ENCODE assay signal across 17 cellular contexts in genomic region chr22:47620391-47620790, GRCh38.
"Had no signal": no experiment of that assay in that cellular context is flagged by ENCODE, and none has a peak within 500 bp of the region (broad histone marks: within the 10 kb centered on the region; RNA-seq: fewer than 3 reads in every experiment).

No MANE protein-coding gene starts in this region.

- H3K36me3 Mint-ChIP-seq: naive thymus-derived CD4-positive, alpha-beta T cell had no signal

- H3K9me3 Mint-ChIP-seq: effector memory CD8-positive, alpha-beta T cell had no signal

- H3K27me3 ChIP-seq: foreskin keratinocyte, thyroid gland, upper lobe of left lung, vagina had no signal

- H3K27ac ChIP-seq: dorsolateral prefrontal cortex, foreskin keratinocyte, neutrophil, suprapubic skin, thyroid gland, upper lobe of left lung, vagina had no signal

- ATAC-seq: effector memory CD8-positive, alpha-beta T cell; foreskin keratinocyte; left cardiac atrium; naive thymus-derived CD4-positive, alpha-beta T cell had no signal

- H3K36me3 ChIP-seq: neutrophil, suprapubic skin, thyroid gland, upper lobe of left lung, vagina had no signal

- H3K4me3 ChIP-seq: dorsolateral prefrontal cortex, suprapubic skin, thyroid gland, upper lobe of left lung, vagina had no signal

- H3K4me3 Mint-ChIP-seq: effector memory CD8-positive, alpha-beta T cell; naive thymus-derived CD4-positive, alpha-beta T cell had no signal

- H3K4me1 Mint-ChIP-seq: naive thymus-derived CD4-positive, alpha-beta T cell had no signal

- DNase-seq: cortex of kidney; effector memory CD8-positive, alpha-beta T cell; foreskin keratinocyte; kidney; left cardiac atrium; mesendoderm; naive thymus-derived CD4-positive, alpha-beta T cell; small intestine; stimulated activated CD4-positive, alpha-beta T cell treated with anti-CD3 and anti-CD28 coated beads, Interleukin-2, amount 100 ng/mL, for 48 hours; stimulated activated naive CD4-positive, alpha-beta T cell treated with Interleukin-2 at 50 U/mL for 16 hours; thyroid gland; upper lobe of left lung had no signal

- H3K9me3 ChIP-seq: neutrophil, suprapubic skin, thyroid gland, upper lobe of left lung, vagina had no signal

- H3K27ac Mint-ChIP-seq: effector memory CD8-positive, alpha-beta T cell; naive thymus-derived CD4-positive, alpha-beta T cell; nephron progenitor cell had no signal

- H3K4me1 ChIP-seq: foreskin keratinocyte, suprapubic skin, thyroid gland, upper lobe of left lung, vagina had no signal
